In genomic region chr16:22191966-22192260, GRCh38 we compare ENCODE assay signal across 1 cellular context.
TF ChIP-seq lines count a peak whose summit lies in the region.

No MANE protein-coding gene starts in this region.

TF ChIP-seq in HepG2, 621 proteins besides CTCF, POLR2A, EP300 and RAD21 (continued from another document and continues in another):
- TF ChIP-seq ZNF362 (CRISPR knock-in tag; IDR thresholded peaks at IDR 0.05; ENCODE audit: borderline replicate concordance): peak; percentile 38; the same call in 1 of the 2 replicates
- TF ChIP-seq ZNF652 (CRISPR knock-in tag; IDR thresholded peaks at IDR 0.05; ENCODE audit: borderline replicate concordance, low read depth): 0 out of 2 replicates have a peak, but pooled peaks have one; percentile 4
- TF ChIP-seq POLR2AphosphoS2 (IDR thresholded peaks at IDR 0.05; ENCODE audit: low read depth, low read length): no peak
- no peak for TF ChIP-seq BORCS8-MEF2B (CRISPR knock-in tag; IDR thresholded peaks at IDR 0.05)
- TF ChIP-seq ZNF7 (CRISPR knock-in tag; IDR thresholded peaks at IDR 0.05): no peak
- 0 out of 2 replicates have a peak, but pooled peaks have one; percentile 32 for TF ChIP-seq TBX2 (CRISPR knock-in tag; IDR thresholded peaks at IDR 0.05; ENCODE audit: borderline replicate concordance)
- no peak for TF ChIP-seq PAF1 (CRISPR knock-in tag; IDR thresholded peaks at IDR 0.05)
- TF ChIP-seq PTBP1 (IDR thresholded peaks at IDR 0.05; ENCODE audit: low read depth, low read length, poor library complexity, severe bottlenecking): no peak
- no peak for TF ChIP-seq RFXANK (CRISPR knock-in tag; IDR thresholded peaks at IDR 0.05)
- TF ChIP-seq ZNF383 (CRISPR knock-in tag; IDR thresholded peaks at IDR 0.05; ENCODE audit: borderline replicate concordance): no peak
- no peak; the same call in 1 of the 2 replicates for TF ChIP-seq PHF8 (CRISPR knock-in tag; IDR thresholded peaks at IDR 0.05)
- 0 out of 2 replicates have a peak, but pooled peaks have one; percentile 16 for TF ChIP-seq ZNF354B (CRISPR knock-in tag; IDR thresholded peaks at IDR 0.05)
- TF ChIP-seq IKZF4 (CRISPR knock-in tag; IDR thresholded peaks at IDR 0.05; ENCODE audit: borderline replicate concordance, low read depth, not compliant biosample characterization): no peak
- TF ChIP-seq ARID3A (IDR thresholded peaks at IDR 0.05; ENCODE audit: low read depth, low read length): peak; percentile 34; the same call in 1 of the 2 replicates
- no peak for TF ChIP-seq MXD4 (CRISPR knock-in tag; IDR thresholded peaks at IDR 0.05)
- 0 out of 2 replicates have a peak, but pooled peaks have one; percentile 30 for TF ChIP-seq MZF1 (CRISPR knock-in tag; IDR thresholded peaks at IDR 0.05; ENCODE audit: borderline replicate concordance)
- TF ChIP-seq SOX13 (IDR thresholded peaks at IDR 0.05): no peak
- TF ChIP-seq SOX13 (CRISPR knock-in tag; conservative IDR thresholded peaks at IDR 0.05 in 1 of 2, IDR thresholded peaks at IDR 0.05 in 1 of 2): 0 out of 4 replicates have a peak, but pooled peaks of 1 of the 2 experiments have one; percentile 49
- 0 out of 2 replicates have a peak, but pooled peaks have one; percentile 60 for TF ChIP-seq FUBP1 (CRISPR knock-in tag; IDR thresholded peaks at IDR 0.05; ENCODE audit: borderline replicate concordance)
- TF ChIP-seq TFDP1 (CRISPR knock-in tag; IDR thresholded peaks at IDR 0.05; ENCODE audit: borderline replicate concordance): no peak
- no peak for TF ChIP-seq ZNF562 (CRISPR knock-in tag; IDR thresholded peaks at IDR 0.05; ENCODE audit: borderline replicate concordance)
- TF ChIP-seq MTA3 (CRISPR knock-in tag; IDR thresholded peaks at IDR 0.05): no peak
- no peak for TF ChIP-seq NONO (IDR thresholded peaks at IDR 0.05)
- no peak for TF ChIP-seq NONO (CRISPR knock-in tag; conservative IDR thresholded peaks at IDR 0.05)
- no peak for TF ChIP-seq ZNF276 (CRISPR knock-in tag; IDR thresholded peaks at IDR 0.05; ENCODE audit: low read depth)
- TF ChIP-seq ZNF331 (CRISPR knock-in tag; IDR thresholded peaks at IDR 0.05): no peak
- no peak for TF ChIP-seq AKNA (CRISPR knock-in tag; IDR thresholded peaks at IDR 0.05; ENCODE audit: borderline replicate concordance)
- peak in 1 of 2 experiments; percentile 5; a peak in 1 of 4 replicates for TF ChIP-seq ATF4 (CRISPR knock-in tag; IDR thresholded peaks at IDR 0.05)
- no peak for TF ChIP-seq KLF16 (CRISPR knock-in tag; IDR thresholded peaks at IDR 0.05)
- no peak for TF ChIP-seq LCORL (IDR thresholded peaks at IDR 0.05)
- TF ChIP-seq LCORL (CRISPR knock-in tag; IDR thresholded peaks at IDR 0.05): peak; percentile 10; the same call in 1 of the 2 replicates
- TF ChIP-seq RBM22 (optimal IDR thresholded peaks at IDR 0.05; ENCODE audit: low read length): no peak
- no peak for TF ChIP-seq HNF4G (IDR thresholded peaks at IDR 0.05; ENCODE audit: borderline replicate concordance, low read depth, low read length)
- TF ChIP-seq HNF4G (CRISPR knock-in tag; IDR thresholded peaks at IDR 0.05; ENCODE audit: borderline replicate concordance, low read depth): no peak
- TF ChIP-seq SETDB1 (CRISPR knock-in tag; IDR thresholded peaks at IDR 0.05; ENCODE audit: borderline replicate concordance): no peak
- TF ChIP-seq NFRKB (IDR thresholded peaks at IDR 0.05): peak; percentile 57; the same call in 1 of the 2 replicates
- 0 out of 2 replicates have a peak, but pooled peaks have one; percentile 11 for TF ChIP-seq ZNF256 (CRISPR knock-in tag; conservative IDR thresholded peaks at IDR 0.05)
- no peak for TF ChIP-seq CC2D1A (CRISPR knock-in tag; IDR thresholded peaks at IDR 0.05)
- TF ChIP-seq ZNF160 (CRISPR knock-in tag; IDR thresholded peaks at IDR 0.05): no peak
- TF ChIP-seq ZNF414 (CRISPR knock-in tag; IDR thresholded peaks at IDR 0.05): peak; percentile 19; the same call in 1 of the 2 replicates
- TF ChIP-seq IRX3 (CRISPR knock-in tag; IDR thresholded peaks at IDR 0.05; ENCODE audit: borderline replicate concordance, low read depth): 0 out of 2 replicates have a peak, but pooled peaks have one; percentile 5
- 0 out of 2 replicates have a peak, but pooled peaks have one; percentile 11 for TF ChIP-seq ZNF138 (CRISPR knock-in tag; IDR thresholded peaks at IDR 0.05; ENCODE audit: low read depth)
- no peak for TF ChIP-seq ATAD3A (CRISPR knock-in tag; IDR thresholded peaks at IDR 0.05)
- TF ChIP-seq KLF15 (CRISPR knock-in tag; IDR thresholded peaks at IDR 0.05; ENCODE audit: borderline replicate concordance): no peak
- no peak for TF ChIP-seq HINFP (CRISPR knock-in tag; IDR thresholded peaks at IDR 0.05; ENCODE audit: low read depth)
- no peak for TF ChIP-seq MTERF4 (CRISPR knock-in tag; IDR thresholded peaks at IDR 0.05)
- TF ChIP-seq KDM5A (IDR thresholded peaks at IDR 0.05; ENCODE audit: borderline replicate concordance, low read length): peak; percentile 24; the same call in 1 of the 2 replicates
